Comparison of ENCODE assay signal across 8 cellular contexts in the genomic region with DNA sequence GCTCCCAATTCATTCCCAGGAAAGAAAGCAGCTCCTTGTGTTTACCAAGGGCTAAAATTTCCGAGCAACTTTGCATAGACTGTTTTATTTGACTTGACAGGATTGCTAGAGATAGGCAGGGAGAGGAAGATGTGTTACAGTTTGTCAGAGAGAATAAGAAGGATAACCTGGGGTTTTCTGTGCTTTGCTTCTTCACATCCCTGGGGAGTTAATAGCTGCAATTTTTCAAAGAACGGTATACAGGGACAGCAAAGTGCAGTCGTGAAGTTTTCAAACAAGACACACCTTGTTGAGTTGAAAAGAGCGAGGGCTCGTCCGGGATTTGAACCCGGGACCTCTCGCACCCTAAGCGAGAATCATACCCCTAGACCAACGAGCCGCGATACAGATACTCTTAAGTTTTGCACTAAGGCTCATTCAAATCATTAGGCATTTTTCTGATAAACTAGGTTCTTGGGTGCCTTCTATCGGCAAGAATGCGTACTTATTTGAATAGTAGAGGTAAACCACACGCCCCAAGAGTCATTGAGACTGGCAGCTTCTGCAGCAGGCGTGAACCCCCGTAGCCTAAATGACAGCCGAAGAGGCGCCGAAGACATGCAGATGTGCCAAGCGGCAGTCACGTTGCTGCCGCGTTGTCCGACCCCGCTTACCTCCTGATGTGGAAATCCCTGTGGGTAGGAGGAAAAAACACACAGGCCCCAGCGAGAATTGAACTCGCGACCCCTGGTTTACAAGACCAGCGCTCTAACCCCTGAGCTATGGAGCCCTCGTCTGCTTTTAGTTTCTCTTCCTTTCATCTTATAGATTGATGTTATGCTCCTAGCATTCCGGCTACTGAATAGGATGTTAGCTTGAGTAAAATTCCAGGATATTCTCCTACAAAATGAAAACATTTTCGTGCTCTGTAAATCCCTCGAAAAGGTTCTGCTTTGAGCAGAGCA. TPM values are rescaled to one million over a fixed set of nuclear protein-coding genes. Genes with fewer than 3 reads are reported as not detected.
A peak's percentile ranks its signal among the peaks of the same experiment; 100 is the strongest.
DNase-seq lines count a peak whose midpoint lies in the region; ATAC-seq, FAIRE-seq and TF ChIP-seq lines count a peak whose summit lies in the region.

No MANE protein-coding gene starts in this region.

- H3K36me3 ChIP-seq in iPS-20b (ENCODE audit: insufficient read depth, low read depth, low read length) (no peaks in the 10 kb centered on the region), skeletal muscle tissue (ENCODE audit: control insufficient read depth in 3 of 3, insufficient read depth in 3 of 3, low read length in 3 of 3) (no peaks in the 10 kb centered on the region)

- no peaks in the 10 kb centered on the region for H3K36me3 Mint-ChIP-seq in MCF 10A (ENCODE audit: insufficient read depth, unreplicated experiment)

- no peaks in the 10 kb centered on the region for H3K4me1 Mint-ChIP-seq in MCF 10A (ENCODE audit: insufficient read depth, unreplicated experiment)

- ATAC-seq in GM18517 (IDR thresholded peaks at IDR 0.05; ENCODE audit: unreplicated experiment) (peak; percentile 63), HG03064 (IDR thresholded peaks at IDR 0.05; ENCODE audit: low read depth, unreplicated experiment) (peak; percentile 60)

- H3K27me3 ChIP-seq in iPS-20b (ENCODE audit: insufficient read depth, low read length) (peaks cover 15% of the 10 kb centered on the region; the same call in 1 of the 2 replicates), skeletal muscle tissue (ENCODE audit: control insufficient read depth in 3 of 3, insufficient read depth in 3 of 3, low read length in 3 of 3) (peaks cover 0 to 7% (median 2%) of the 10 kb centered on the region in 3 donors)

- peaks cover 14% of the 10 kb centered on the region for H3K4me1 ChIP-seq in iPS-20b (ENCODE audit: insufficient read depth, low read length)
- H3K4me1 ChIP-seq in skeletal muscle tissue (ENCODE audit: control insufficient read depth in 3 of 3, insufficient read depth in 3 of 3, low read length in 3 of 3) = peaks cover 9 to 34% (median 21%) of the 10 kb centered on the region in 3 donors

- POLR2A ChIA-PET in MCF 10A (lab: Yijun Ruan, JAX) = interaction anchor here (0.6 to 9.0 kb wide), 22 partner anchors 9 to 703 kb away, joined by 3 to 182 read pairs (median 6); partner anchors contain the start of genes APEX1, CCNB1IP1, PARP2 and PIP4P1

- H3K27me3 Mint-ChIP-seq in MCF 10A (ENCODE audit: insufficient read depth, unreplicated experiment) = no peaks in the 10 kb centered on the region

- peak overlapping the region; percentile 92 for H3K4me3 ChIP-seq in iPS-20b (ENCODE audit: low read length)
- H3K4me3 ChIP-seq in skeletal muscle tissue (ENCODE audit: low read length in 3 of 3) = peak overlapping the region; percentile 76 to 88 (median 81)

- intact Hi-C loops in MCF 10A (cut with micrococcal nuclease) = loop anchor here (1.0 to 5.0 kb wide), 7 partner anchors 12 to 484 kb away; partner anchors contain the start of genes PARP2, PIP4P1 and ZNF219

- H3K9me3 ChIP-seq in iPS-20b (ENCODE audit: insufficient read depth, low read depth, low read length) = no peaks in the 10 kb centered on the region
- H3K9me3 ChIP-seq in skeletal muscle tissue (ENCODE audit: control insufficient read depth in 3 of 3, low read length in 3 of 3) = no peaks in the 10 kb centered on the region

- peak; percentile 92 for FAIRE-seq in A204.1 (lab: Jason Lieb, UNC)

- TF ChIP-seq CTCF in MCF 10A (IDR thresholded peaks at IDR 0.05; ENCODE audit: unreplicated experiment) = peak; percentile 80

- peak; percentile 95 for DNase-seq in NCI-H2107 (lab: John Stamatoyannopoulos, UW)
- DNase-seq in UCSD-AML1 (lab: John Stamatoyannopoulos, UW; ENCODE audit: unreplicated experiment) = peak; percentile 93
- peak; percentile 96 for DNase-seq in MCF 10A (ENCODE audit: unreplicated experiment)

- H3K9ac ChIP-seq in iPS-20b (ENCODE audit: low read depth, low read length) = peak overlapping the region; percentile 82
- peak overlapping the region; percentile 57 to 71 (median 69) for H3K9ac ChIP-seq in skeletal muscle tissue (ENCODE audit: low read depth in 1 of 3, low read length in 3 of 3)

- no peak overlapping the region for H3K27ac Mint-ChIP-seq in MCF 10A (ENCODE audit: low read depth, unreplicated experiment)

- no peaks in the 10 kb centered on the region for H3K9me3 Mint-ChIP-seq in MCF 10A (ENCODE audit: unreplicated experiment)

- no peak overlapping the region for H3K4me3 Mint-ChIP-seq in MCF 10A (ENCODE audit: unreplicated experiment)

- BruUV-seq in MCF 10A (replicated peaks; lab: Mats Ljungman, UMichigan) = TSS peak; percentile 99

- H3K27ac ChIP-seq in iPS-20b (ENCODE audit: low read length) = no peak overlapping the region
- H3K27ac ChIP-seq in skeletal muscle tissue (ENCODE audit: low read depth, low read length) = peak overlapping the region; percentile 52

- CTCF ChIA-PET in MCF 10A (lab: Yijun Ruan, JAX) = interaction anchor here (0.5 to 3.1 kb wide), 34 partner anchors 8 to 363 kb away, joined by 3 to 19 read pairs (median 4); partner anchors contain the start of genes APEX1, KLHL33, PIP4P1 and PNP

RNA-seq across cellular contexts. Expression of gene RNASE12, which starts 22.2 kb away (rescaled TPM):
- total RNA-seq in MCF 10A (2022) (not detected in 2 replicates), skeletal muscle tissue (not detected)

RNA-seq across cellular contexts. Expression of gene RNASE11, which starts 25.6 kb away (rescaled TPM):
- not detected in 2 replicates for total RNA-seq in MCF 10A (2022)
- not detected for total RNA-seq in skeletal muscle tissue

RNA-seq across cellular contexts. Expression of gene OR6S1, which starts 28.1 kb away (rescaled TPM):
- total RNA-seq in MCF 10A (2022) = not detected in 2 replicates
- total RNA-seq in skeletal muscle tissue = not detected

RNA-seq across cellular contexts. Expression of gene RNASE9, which starts 52.5 kb away (rescaled TPM):
- total RNA-seq in MCF 10A (2022) (not detected in 2 replicates), skeletal muscle tissue (not detected)
